8 cellular contexts compared by ENCODE assay signal in genomic region chr3:98563661-98564281, GRCh38. TPM values are rescaled to one million over a fixed set of nuclear protein-coding genes. Genes with fewer than 3 reads are reported as not detected.
DNase-seq lines count a peak whose midpoint lies in the region; ATAC-seq, FAIRE-seq and TF ChIP-seq lines count a peak whose summit lies in the region.

No MANE protein-coding gene starts in this region.

- peak overlapping the region; percentile 45 to 87 (median 82) for H3K4me3 Mint-ChIP-seq in CD4-positive, alpha-beta memory T cell
- H3K4me3 Mint-ChIP-seq in activated T-helper 17 cell treated with anti-CD3 and anti-CD28 coated beads, Interleukin-2, amount 50 U/mL, for 72 hours, result peak overlapping the region; percentile 46

- peak; percentile 66 to 86 (median 80) for DNase-seq in CD4-positive, alpha-beta memory T cell
- DNase-seq in urothelium cell line (ENCODE audit: low spot score) (peak; percentile 52), adrenal gland (no peak), SJCRH30 (no peak), COLO668 (lab: John Stamatoyannopoulos, UW; ENCODE audit: unreplicated experiment) (no peak)

- no peaks in the 10 kb centered on the region for H3K9me3 ChIP-seq in CD4-positive, alpha-beta memory T cell (ENCODE audit: control insufficient read depth in 1 of 2, low read length in 2 of 2)
- no peaks in the 10 kb centered on the region for H3K9me3 ChIP-seq in adrenal gland (replicated peaks in 1 of 3)
- no peaks in the 10 kb centered on the region for H3K9me3 ChIP-seq in SJCRH30 (replicated peaks)

- no peak overlapping the region for H3K4me3 ChIP-seq in CD4-positive, alpha-beta memory T cell (ENCODE audit: low read length in 2 of 2)
- no peak overlapping the region for H3K4me3 ChIP-seq in adrenal gland
- no peak overlapping the region for H3K4me3 ChIP-seq in SJCRH30

- H3K27me3 ChIP-seq in CD4-positive, alpha-beta memory T cell (ENCODE audit: insufficient read depth, low read length), result no peaks in the 10 kb centered on the region
- H3K27me3 ChIP-seq in adrenal gland, result no peaks in the 10 kb centered on the region
- H3K27me3 ChIP-seq in SJCRH30, result no peaks in the 10 kb centered on the region

- TF ChIP-seq CTCF in adrenal gland (IDR thresholded peaks at IDR 0.05), result no peak

- H3K27ac ChIP-seq in CD4-positive, alpha-beta memory T cell (ENCODE audit: low read depth, low read length), result peak overlapping the region; percentile 92
- H3K27ac ChIP-seq in adrenal gland (no peak overlapping the region), SJCRH30 (no peak overlapping the region)

- peaks cover 0 to 4% of the 10 kb centered on the region in 2 donors for H3K36me3 Mint-ChIP-seq in CD4-positive, alpha-beta memory T cell
- no peaks in the 10 kb centered on the region for H3K36me3 Mint-ChIP-seq in activated T-helper 17 cell treated with anti-CD3 and anti-CD28 coated beads, Interleukin-2, amount 50 U/mL, for 72 hours (ENCODE audit: low read depth)

- no peaks in the 10 kb centered on the region for H3K27me3 Mint-ChIP-seq in CD4-positive, alpha-beta memory T cell
- H3K27me3 Mint-ChIP-seq in activated T-helper 17 cell treated with anti-CD3 and anti-CD28 coated beads, Interleukin-2, amount 50 U/mL, for 72 hours, result no peaks in the 10 kb centered on the region

- no peak for FAIRE-seq in urothelium cell line (lab: Jason Lieb, UNC)

- H3K4me1 ChIP-seq in CD4-positive, alpha-beta memory T cell (ENCODE audit: insufficient read depth, low read length), result peaks cover 86% of the 10 kb centered on the region
- H3K4me1 ChIP-seq in adrenal gland (replicated peaks in 1 of 2), result no peaks in the 10 kb centered on the region
- no peaks in the 10 kb centered on the region for H3K4me1 ChIP-seq in SJCRH30

- ATAC-seq in GM19467 (IDR thresholded peaks at IDR 0.05; ENCODE audit: unreplicated experiment), result peak; percentile 41
- ATAC-seq in HG03457 (IDR thresholded peaks at IDR 0.05; ENCODE audit: unreplicated experiment), result peak; percentile 47
- peak; percentile 49 for ATAC-seq in activated T-helper 17 cell treated with anti-CD3 and anti-CD28 coated beads, Interleukin-2, amount 50 U/mL, for 72 hours (replicated peaks)

- 67 to 80% (median 79%) methylated on average over 4 of the region's 4 CpGs for WGBS in adrenal gland, 4 donors

- POLR2A ChIA-PET in CD4-positive, alpha-beta memory T cell (lab: Charles Lee; ENCODE audit: partially characterized antibody), result interaction anchor here (1.1 to 20.3 kb wide), 11 partner anchors 9 to 1697 kb away, joined by 3 to 680 read pairs (median 26); partner anchors contain the start of genes CLDND1, CPOX, GPR15 and TBC1D23

- CTCF ChIA-PET in CD4-positive, alpha-beta memory T cell (lab: Charles Lee; ENCODE audit: partially characterized antibody), result interaction anchor here (0.6 to 6.0 kb wide), 12 partner anchors 8 to 225 kb away, joined by 3 to 52 read pairs (median 4); partner anchors contain the start of genes CLDND1 and CPOX

- peaks cover 55 to 87% (median 75%) of the 10 kb centered on the region in 4 donors for H3K4me1 Mint-ChIP-seq in CD4-positive, alpha-beta memory T cell
- H3K4me1 Mint-ChIP-seq in activated T-helper 17 cell treated with anti-CD3 and anti-CD28 coated beads, Interleukin-2, amount 50 U/mL, for 72 hours, result peaks cover 37% of the 10 kb centered on the region

- H3K27ac Mint-ChIP-seq in CD4-positive, alpha-beta memory T cell, result peak overlapping the region; percentile 91 to 99 (median 98)
- peak overlapping the region; percentile 96 for H3K27ac Mint-ChIP-seq in activated T-helper 17 cell treated with anti-CD3 and anti-CD28 coated beads, Interleukin-2, amount 50 U/mL, for 72 hours

- no peak for TF ChIP-seq POLR2A in adrenal gland (IDR thresholded peaks at IDR 0.05)

- peaks cover 0 to 3% (median 0%) of the 10 kb centered on the region in 8 donors for H3K9me3 Mint-ChIP-seq in CD4-positive, alpha-beta memory T cell
- H3K9me3 Mint-ChIP-seq in activated T-helper 17 cell treated with anti-CD3 and anti-CD28 coated beads, Interleukin-2, amount 50 U/mL, for 72 hours, result no peaks in the 10 kb centered on the region

- H3K36me3 ChIP-seq in CD4-positive, alpha-beta memory T cell (ENCODE audit: insufficient read depth, low read length), result no peaks in the 10 kb centered on the region
- H3K36me3 ChIP-seq in adrenal gland (replicated peaks in 1 of 2) (no peaks in the 10 kb centered on the region), SJCRH30 (no peaks in the 10 kb centered on the region)

- intact Hi-C loops in CD4-positive, alpha-beta memory T cell (cut with micrococcal nuclease), result loop anchor here (1.0 kb wide), 3 partner anchors 7 to 41 kb away; partner anchors contain the start of genes CLDND1 and CPOX
- intact Hi-C loops in adrenal gland (cut with DNase I), result no loop called here

RNA-seq across cellular contexts. Expression of gene CPOX, which starts 29.6 kb away (rescaled TPM):
- total RNA-seq in CD4-positive, alpha-beta memory T cell, result 10 to 100 TPM; 41.1 to 41.3 TPM
- polyA plus RNA-seq in CD4-positive, alpha-beta memory T cell, result 1 to 10 TPM; 3.3 to 8.2 TPM
- 10 to 100 TPM; 64.2 to 75.9 TPM for total RNA-seq in activated T-helper 17 cell treated with anti-CD3 and anti-CD28 coated beads, Interleukin-2, amount 50 U/mL, for 72 hours
- total RNA-seq in adrenal gland, result 10 to 100 TPM; 11.0 to 59.8 (median 23.4) TPM
- 10 to 100 TPM in 2 of 3 donors, 1 to 10 TPM in 1; 9.0 to 15.6 (median 14.3) TPM for polyA plus RNA-seq in adrenal gland
- total RNA-seq in SJCRH30 (2014; rRNA removed; shearing (Covaris generic)), result 25.3 and 28.3 TPM in 2 replicates

RNA-seq across cellular contexts. Expression of gene GPR15, which starts 32.0 kb away (rescaled TPM):
- 10 to 100 TPM; 31.2 to 32.0 TPM for total RNA-seq in CD4-positive, alpha-beta memory T cell
- 10 to 100 TPM; 12.9 to 14.2 TPM for polyA plus RNA-seq in CD4-positive, alpha-beta memory T cell
- total RNA-seq in activated T-helper 17 cell treated with anti-CD3 and anti-CD28 coated beads, Interleukin-2, amount 50 U/mL, for 72 hours, result 10 to 100 TPM; 24.0 to 52.1 TPM
- under 1 TPM in 2 of 8 donors, not detected in 6; 0.14 to 0.39 TPM for total RNA-seq in adrenal gland
- not detected for polyA plus RNA-seq in adrenal gland
- not detected in 2 replicates for total RNA-seq in SJCRH30 (2014; rRNA removed; shearing (Covaris generic))

RNA-seq across cellular contexts. Expression of gene CLDND1, which starts 41.1 kb away (rescaled TPM):
- total RNA-seq in CD4-positive, alpha-beta memory T cell, result 100 to 1,000 TPM; 421 to 431 TPM
- 100 to 1,000 TPM; 149 to 246 TPM for polyA plus RNA-seq in CD4-positive, alpha-beta memory T cell
- 100 to 1,000 TPM; 300 to 381 TPM for total RNA-seq in activated T-helper 17 cell treated with anti-CD3 and anti-CD28 coated beads, Interleukin-2, amount 50 U/mL, for 72 hours
- 100 to 1,000 TPM in 1 of 8 donors, 10 to 100 TPM in 7; 45.3 to 112 (median 64.2) TPM for total RNA-seq in adrenal gland
- 10 to 100 TPM; 52.7 to 88.5 (median 61.8) TPM for polyA plus RNA-seq in adrenal gland
- total RNA-seq in SJCRH30 (2014; rRNA removed; shearing (Covaris generic)), result 132 and 147 TPM in 2 replicates

Comparison
In these comparisons a context has a peak if more than half of its experiments do, and no peak if none do; other contexts are left out.
1. DNase-seq: peak in CD4-positive, alpha-beta memory T cell (5 of 5) and urothelium cell line (single experiment); none in adrenal gland (0 of 7), SJCRH30 (0 of 2) and COLO668 (single experiment).
2. RNA of gene GPR15, which starts 32.0 kb away (total RNA-seq): 24.0 to 52.1 TPM in activated T-helper 17 cell treated with anti-CD3 and anti-CD28 coated beads, Interleukin-2, amount 50 U/mL, for 72 hours and 31.2 to 32.0 TPM in CD4-positive, alpha-beta memory T cell; 0.14 to 0.39 TPM in adrenal gland and not detected in SJCRH30; every median in the first group is over 10 times any median in the second.
3. Peak in every context shown above with its lines, with median percentiles within 50 percentile points of each other: ATAC-seq.